Comparison of ENCODE assay signal across 21 cellular contexts in the genomic region with DNA sequence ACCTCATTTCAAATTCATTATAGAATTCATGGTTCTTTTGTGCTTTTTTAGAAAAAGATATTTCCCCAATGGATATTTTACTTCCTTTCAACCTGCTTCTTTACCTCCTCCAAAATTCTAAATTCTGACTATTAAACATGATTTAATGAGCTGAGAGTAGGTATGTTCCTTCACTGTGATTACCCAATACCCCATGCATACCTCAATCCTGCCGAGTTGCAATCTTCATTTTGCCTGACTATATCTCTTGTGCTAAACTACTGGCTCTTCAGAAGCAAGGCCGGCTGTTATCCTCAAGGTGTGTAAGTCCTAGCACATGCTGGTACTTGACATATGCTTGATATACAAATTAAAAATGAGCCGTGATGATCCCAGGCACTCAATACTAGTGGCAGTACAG.
DNase-seq lines count a peak whose midpoint lies in the region; TF ChIP-seq lines count a peak whose summit lies in the region.
"Had no signal": no experiment of that assay in that cellular context is flagged by ENCODE, and none has a peak within 500 bp of the region (broad histone marks: within the 10 kb centered on the region; RNA-seq: fewer than 3 reads in every experiment).

No MANE protein-coding gene starts in this region.

- TF ChIP-seq EP300 in tibial nerve (IDR thresholded peaks at IDR 0.05) = no peak

- H3K36me3 ChIP-seq in tibial nerve = no peaks in the 10 kb centered on the region
- H3K36me3 ChIP-seq: BLaER1 had no signal

- no peaks in the 10 kb centered on the region for H3K4me1 ChIP-seq in tibial nerve
- H3K4me1 ChIP-seq: BLaER1, Caco-2 had no signal

- 89 to 91% methylated on average over 3 of the region's 3 CpGs for WGBS in tibial nerve, 2 donors

- H3K27me3 ChIP-seq in dorsolateral prefrontal cortex = no peaks in the 10 kb centered on the region
- H3K27me3 ChIP-seq in tibial nerve = no peaks in the 10 kb centered on the region
- H3K27me3 ChIP-seq: BLaER1 had no signal

- H3K9me3 ChIP-seq in tibial nerve = no peaks in the 10 kb centered on the region
- H3K9me3 ChIP-seq: BLaER1, Caco-2 had no signal

- H3K4me3 ChIP-seq in choroid plexus epithelial cell (ENCODE audit: low read depth, low read length) = no peak overlapping the region
- H3K4me3 ChIP-seq in dorsolateral prefrontal cortex = no peak overlapping the region
- no peak overlapping the region for H3K4me3 ChIP-seq in tibial nerve
- H3K4me3 ChIP-seq: BLaER1, GM12878 had no signal

- TF ChIP-seq CTCF in choroid plexus epithelial cell (conservative IDR thresholded peaks at IDR 0.05; ENCODE audit: low read depth, low read length) (no peak), dorsolateral prefrontal cortex (IDR thresholded peaks at IDR 0.05 in 54 of 56, conservative IDR thresholded peaks at IDR 0.05 in 2 of 56; ENCODE audit: low read depth in 1 of 56, partially characterized antibody in 56 of 56) (no peak), tibial nerve (IDR thresholded peaks at IDR 0.05) (no peak)

- DNase-seq in NCI-H82 (lab: John Stamatoyannopoulos, UW) (peak; percentile 10), NCI-H82 treated with DMSO at 0.1 percent for 48 hours (lab: John Stamatoyannopoulos, UW; ENCODE audit: unreplicated experiment) (no peak), NCI-H524 (lab: John Stamatoyannopoulos, UW) (peak; percentile 80 to 95), choroid plexus epithelial cell (ENCODE audit: low read depth) (peak; percentile 2), putamen (ENCODE audit: low spot score) (peak; percentile 6), dorsolateral prefrontal cortex (no peak), tibial nerve (ENCODE audit: low spot score in 2 of 2) (no peak), HPDE6-E6E7 (ENCODE audit: extremely low spot score) (no peak)
- DNase-seq: Caco-2; CD4-positive, CD25-positive, alpha-beta regulatory T cell; CD8-positive, alpha-beta T cell; DMS153; DND-41; GDM1; GOT3; H7; HCEC 1CT had no signal

- no peak for TF ChIP-seq POLR2A in tibial nerve (IDR thresholded peaks at IDR 0.05)

- H3K27ac ChIP-seq in dorsolateral prefrontal cortex = no peak overlapping the region
- H3K27ac ChIP-seq in tibial nerve = no peak overlapping the region
- H3K27ac ChIP-seq: 22Rv1, BLaER1, C4-2B had no signal

- intact Hi-C loops in dorsolateral prefrontal cortex (cut with DNase I) = no loop called here

Comparison
In these comparisons a context has a peak if more than half of its experiments do, and no peak if none do; other contexts are left out.
1. DNase-seq: peak in NCI-H82 (single experiment), NCI-H524 (2 of 2), choroid plexus epithelial cell (single experiment) and putamen (single experiment); none in NCI-H82 treated with DMSO at 0.1 percent for 48 hours (single experiment), dorsolateral prefrontal cortex (0 of 10), tibial nerve (0 of 2) and HPDE6-E6E7 (single experiment).